ENCODE assay signal across 13 cellular contexts in the genomic region with DNA sequence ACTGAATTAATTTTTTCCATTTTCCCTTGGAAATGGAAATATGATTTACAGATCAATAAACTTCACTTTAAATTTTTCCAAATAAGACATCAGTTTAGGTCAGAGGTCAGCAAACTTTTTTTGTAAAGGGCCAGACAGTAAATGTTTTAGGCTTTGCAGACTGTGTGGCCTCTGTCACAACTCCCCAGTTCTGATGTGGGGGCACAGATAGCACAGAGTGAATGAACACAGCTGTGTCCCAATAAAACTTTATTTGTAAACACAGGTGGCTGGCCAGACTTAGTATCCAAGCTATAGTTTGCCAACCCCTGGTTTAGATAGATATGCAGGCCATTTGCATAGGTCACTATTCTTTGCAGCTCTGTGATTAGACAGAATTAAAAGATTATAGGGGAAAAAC. TPM values are rescaled to one million over a fixed set of nuclear protein-coding genes. Genes with fewer than 3 reads are reported as not detected.
A peak's percentile ranks its signal among the peaks of the same experiment; 100 is the strongest.
DNase-seq lines count a peak whose midpoint lies in the region; ATAC-seq and TF ChIP-seq lines count a peak whose summit lies in the region.
"Had no signal": no experiment of that assay in that cellular context is flagged by ENCODE, and none has a peak within 500 bp of the region (broad histone marks: within the 10 kb centered on the region; RNA-seq: fewer than 3 reads in every experiment).

No MANE protein-coding gene starts in this region.

- no peak for TF ChIP-seq POLR2A in heart left ventricle (IDR thresholded peaks at IDR 0.05)
- TF ChIP-seq POLR2A in NB4 (IDR thresholded peaks at IDR 0.05; ENCODE audit: extremely low read depth, insufficient read length): no peak

- H3K27ac Mint-ChIP-seq in activated naive CD8-positive, alpha-beta T cell treated with anti-CD3 and anti-CD28 coated beads, Interleukin-2, amount 50 U/mL, for 24 hours: no peak overlapping the region
- H3K27ac Mint-ChIP-seq: stimulated activated memory B cell treated with anti-CD40 and anti-IgM and Interleukin-4, amounts not matched to agents 10 μg/mL and 1 μg/mL and 100 μg/mL, for 72 hours had no signal

- no peak for ATAC-seq in heart left ventricle
- ATAC-seq in left cardiac atrium: no peak
- no peak for ATAC-seq in HG03565 (IDR thresholded peaks at IDR 0.05; ENCODE audit: unreplicated experiment)
- no peak for ATAC-seq in activated naive CD8-positive, alpha-beta T cell treated with anti-CD3 and anti-CD28 coated beads, Interleukin-2, amount 50 U/mL, for 24 hours
- ATAC-seq: stimulated activated memory B cell treated with anti-CD40 and anti-IgM and Interleukin-4, amounts not matched to agents 10 μg/mL and 1 μg/mL and 100 μg/mL, for 72 hours had no signal

- H3K27me3 ChIP-seq in heart left ventricle (no peaks in the 10 kb centered on the region), subcutaneous abdominal adipose tissue (ENCODE audit: control insufficient read depth in 5 of 5, insufficient read depth in 4 of 5, low read length in 5 of 5) (no peaks in the 10 kb centered on the region)
- H3K27me3 ChIP-seq: hepatocyte, tibial artery had no signal

- no peaks in the 10 kb centered on the region for H3K9me3 Mint-ChIP-seq in activated naive CD8-positive, alpha-beta T cell treated with anti-CD3 and anti-CD28 coated beads, Interleukin-2, amount 50 U/mL, for 24 hours
- H3K9me3 Mint-ChIP-seq: stimulated activated memory B cell treated with anti-CD40 and anti-IgM and Interleukin-4, amounts not matched to agents 10 μg/mL and 1 μg/mL and 100 μg/mL, for 72 hours had no signal

- H3K4me1 Mint-ChIP-seq in activated naive CD8-positive, alpha-beta T cell treated with anti-CD3 and anti-CD28 coated beads, Interleukin-2, amount 50 U/mL, for 24 hours: peaks cover 38% of the 10 kb centered on the region
- H3K4me1 Mint-ChIP-seq: stimulated activated memory B cell treated with anti-CD40 and anti-IgM and Interleukin-4, amounts not matched to agents 10 μg/mL and 1 μg/mL and 100 μg/mL, for 72 hours had no signal

- TF ChIP-seq CTCF in heart left ventricle (IDR thresholded peaks at IDR 0.05): no peak
- TF ChIP-seq CTCF in NB4 (IDR thresholded peaks at IDR 0.05; ENCODE audit: low read depth, low read length): no peak
- TF ChIP-seq CTCF in choroid plexus epithelial cell (conservative IDR thresholded peaks at IDR 0.05; ENCODE audit: low read depth, low read length): no peak

- no peak overlapping the region for H3K9ac ChIP-seq in subcutaneous abdominal adipose tissue (ENCODE audit: low read length in 5 of 5)

- peak overlapping the region; percentile 42 to 87 (median 73) for H3K27ac ChIP-seq in heart left ventricle
- H3K27ac ChIP-seq in subcutaneous abdominal adipose tissue (ENCODE audit: low read depth, low read length): peak overlapping the region; percentile 77
- H3K27ac ChIP-seq: hepatocyte, tibial artery had no signal

- no peak overlapping the region for H3K4me3 Mint-ChIP-seq in activated naive CD8-positive, alpha-beta T cell treated with anti-CD3 and anti-CD28 coated beads, Interleukin-2, amount 50 U/mL, for 24 hours
- H3K4me3 Mint-ChIP-seq: stimulated activated memory B cell treated with anti-CD40 and anti-IgM and Interleukin-4, amounts not matched to agents 10 μg/mL and 1 μg/mL and 100 μg/mL, for 72 hours had no signal

- H3K36me3 Mint-ChIP-seq in activated naive CD8-positive, alpha-beta T cell treated with anti-CD3 and anti-CD28 coated beads, Interleukin-2, amount 50 U/mL, for 24 hours (ENCODE audit: low read depth): no peaks in the 10 kb centered on the region
- H3K36me3 Mint-ChIP-seq: stimulated activated memory B cell treated with anti-CD40 and anti-IgM and Interleukin-4, amounts not matched to agents 10 μg/mL and 1 μg/mL and 100 μg/mL, for 72 hours had no signal

- intact Hi-C loops in heart left ventricle (cut with DNase I): no loop called here
- intact Hi-C loops in left cardiac atrium (cut with DNase I): no loop called here

- no peak for DNase-seq in heart left ventricle
- DNase-seq in left cardiac atrium: no peak
- DNase-seq in NB4 (ENCODE audit: low read depth): peak; percentile 23
- peak; percentile 7 for DNase-seq in choroid plexus epithelial cell (ENCODE audit: low read depth)
- no peak for DNase-seq in stimulated activated CD4-positive, alpha-beta T cell treated with anti-CD3 and anti-CD28 coated beads, Interleukin-1b, Interleukin-23, amount 100 ng/mL, for 48 hours
- no peak for DNase-seq in activated naive CD8-positive, alpha-beta T cell treated with anti-CD3 and anti-CD28 coated beads, Interleukin-2, amount 50 U/mL, for 24 hours
- DNase-seq: amniotic stem cell, NCI-H524 treated with DMSO at 0.1 percent for 48 hours, tibial artery had no signal

- H3K4me3 ChIP-seq in heart left ventricle (no peak overlapping the region), NB4 (ENCODE audit: low read depth, low read length) (no peak overlapping the region), choroid plexus epithelial cell (ENCODE audit: low read depth, low read length) (no peak overlapping the region), subcutaneous abdominal adipose tissue (ENCODE audit: low read depth in 1 of 5, low read length in 5 of 5) (no peak overlapping the region)
- H3K4me3 ChIP-seq: hepatocyte, tibial artery had no signal

- no peaks in the 10 kb centered on the region for H3K27me3 Mint-ChIP-seq in activated naive CD8-positive, alpha-beta T cell treated with anti-CD3 and anti-CD28 coated beads, Interleukin-2, amount 50 U/mL, for 24 hours
- H3K27me3 Mint-ChIP-seq: stimulated activated memory B cell treated with anti-CD40 and anti-IgM and Interleukin-4, amounts not matched to agents 10 μg/mL and 1 μg/mL and 100 μg/mL, for 72 hours had no signal

- H3K36me3 ChIP-seq in heart left ventricle: peaks cover 0 to 97% (median 55%) of the 10 kb centered on the region in 9 donors
- peaks cover 1 to 63% (median 48%) of the 10 kb centered on the region in 5 donors for H3K36me3 ChIP-seq in subcutaneous abdominal adipose tissue (ENCODE audit: control insufficient read depth in 5 of 5, insufficient read depth in 5 of 5, low read length in 5 of 5)

- H3K9me3 ChIP-seq in heart left ventricle: no peaks in the 10 kb centered on the region
- H3K9me3 ChIP-seq in subcutaneous abdominal adipose tissue (ENCODE audit: control insufficient read depth in 5 of 5, low read length in 5 of 5): no peaks in the 10 kb centered on the region
- H3K9me3 ChIP-seq: tibial artery had no signal

- H3K4me1 ChIP-seq in heart left ventricle (peaks cover 3 to 61% (median 20%) of the 10 kb centered on the region in 12 donors), subcutaneous abdominal adipose tissue (ENCODE audit: control insufficient read depth in 5 of 5, insufficient read depth in 5 of 5, low read length in 5 of 5) (peaks cover 0 to 22% (median 6%) of the 10 kb centered on the region in 5 donors)
- H3K4me1 ChIP-seq: tibial artery had no signal

RNA-seq across cellular contexts. Expression of a gene that starts 59.9 kb away (rescaled TPM):
- total RNA-seq in heart left ventricle: 10 to 100 TPM in 2 of 9 donors, 1 to 10 TPM in 7; 5.1 to 12.4 (median 9.1) TPM
- polyA plus RNA-seq in heart left ventricle: 1 to 10 TPM; 5.9 to 8.0 TPM
- total RNA-seq in left cardiac atrium: 1 to 10 TPM; 5.8 to 9.3 TPM

Comparison
In these comparisons a context has a peak if more than half of its experiments do, and no peak if none do; other contexts are left out.
1. DNase-seq: peak in NB4 (single experiment) and choroid plexus epithelial cell (single experiment); none in heart left ventricle (0 of 5), left cardiac atrium (single experiment), stimulated activated CD4-positive, alpha-beta T cell treated with anti-CD3 and anti-CD28 coated beads, Interleukin-1b, Interleukin-23, amount 100 ng/mL, for 48 hours (single experiment) and activated naive CD8-positive, alpha-beta T cell treated with anti-CD3 and anti-CD28 coated beads, Interleukin-2, amount 50 U/mL, for 24 hours (single experiment).